ENCODE assay signal across 15 cellular contexts in the genomic region with DNA sequence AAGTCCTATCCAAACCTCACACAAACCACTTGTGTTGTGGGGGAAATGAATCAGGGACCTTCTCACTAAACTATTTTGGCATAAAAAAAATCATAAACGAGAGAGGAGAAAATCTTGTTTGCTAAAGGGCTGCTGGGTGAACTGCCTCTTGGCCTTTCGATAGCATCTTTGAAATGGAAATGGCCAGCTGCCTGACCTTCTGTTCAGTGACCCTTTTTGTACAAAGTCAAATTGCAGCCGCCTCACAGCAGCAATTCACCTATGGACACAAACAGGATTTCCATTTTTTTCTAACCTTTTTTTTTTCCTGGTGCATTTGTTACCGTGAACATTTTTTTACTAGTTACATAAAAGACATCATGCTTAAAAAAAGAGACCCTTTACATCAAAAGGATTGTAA.
DNase-seq lines count a peak whose midpoint lies in the region; TF ChIP-seq lines count a peak whose summit lies in the region.
"Had no signal": no experiment of that assay in that cellular context is flagged by ENCODE, and none has a peak within 500 bp of the region (broad histone marks: within the 10 kb centered on the region; RNA-seq: fewer than 3 reads in every experiment).

No MANE protein-coding gene starts in this region.

- H3K27me3 Mint-ChIP-seq in neural crest cell (ENCODE audit: low read depth): no peaks in the 10 kb centered on the region
- peaks cover 7% of the 10 kb centered on the region for H3K27me3 Mint-ChIP-seq in activated naive CD4-positive, alpha-beta T cell treated with anti-CD3 and anti-CD28 coated beads, Interleukin-2, amount 10 ng/mL, durations not matched to agents 7 days and 5 days
- H3K27me3 Mint-ChIP-seq: CD4-positive, CD25-positive, alpha-beta regulatory T cell had no signal

- peak overlapping the region; percentile 24 for H3K27ac Mint-ChIP-seq in neural crest cell (ENCODE audit: unreplicated experiment)
- no peak overlapping the region for H3K27ac Mint-ChIP-seq in activated naive CD4-positive, alpha-beta T cell treated with anti-CD3 and anti-CD28 coated beads, Interleukin-2, amount 10 ng/mL, durations not matched to agents 7 days and 5 days
- H3K27ac Mint-ChIP-seq: B cell; CD8-positive, alpha-beta T cell; H9 had no signal

- no peak for TF ChIP-seq CTCF in neural crest cell (conservative IDR thresholded peaks at IDR 0.05)

- DNase-seq in NCI-H2227 (lab: John Stamatoyannopoulos, UW; ENCODE audit: unreplicated experiment) (peak; percentile 42), NCI-H2227 treated with DMSO at 0.1 percent for 48 hours (lab: John Stamatoyannopoulos, UW) (no peak), NCI-H146 treated with DMSO at 0.1 percent for 48 hours (lab: John Stamatoyannopoulos, UW; ENCODE audit: unreplicated experiment) (peak; percentile 14), neural crest cell (ENCODE audit: low read depth, low spot score) (no peak), NOMO-1 treated with DMSO at 0.1 percent for 48 hours (lab: John Stamatoyannopoulos, UW; ENCODE audit: unreplicated experiment) (no peak)
- DNase-seq in activated naive CD4-positive, alpha-beta T cell treated with anti-CD3 and anti-CD28 coated beads, Interleukin-2, amount 10 ng/mL, durations not matched to agents 7 days and 5 days: no peak
- DNase-seq: CD4-positive, CD25-positive, alpha-beta regulatory T cell; CD8-positive, alpha-beta T cell; DMS 273 treated with DMSO at 0.1 percent for 48 hours; DMS79; EL; GDM1; GM23248; H9 had no signal

- H3K36me3 Mint-ChIP-seq in neural crest cell (ENCODE audit: low read depth): no peaks in the 10 kb centered on the region
- no peaks in the 10 kb centered on the region for H3K36me3 Mint-ChIP-seq in activated naive CD4-positive, alpha-beta T cell treated with anti-CD3 and anti-CD28 coated beads, Interleukin-2, amount 10 ng/mL, durations not matched to agents 7 days and 5 days
- H3K36me3 Mint-ChIP-seq: CD4-positive, CD25-positive, alpha-beta regulatory T cell; CD8-positive, alpha-beta T cell had no signal

- H3K4me1 Mint-ChIP-seq in neural crest cell: peaks cover 48% of the 10 kb centered on the region
- no peaks in the 10 kb centered on the region for H3K4me1 Mint-ChIP-seq in activated naive CD4-positive, alpha-beta T cell treated with anti-CD3 and anti-CD28 coated beads, Interleukin-2, amount 10 ng/mL, durations not matched to agents 7 days and 5 days
- H3K4me1 Mint-ChIP-seq: B cell; CD4-positive, CD25-positive, alpha-beta regulatory T cell had no signal

- H3K4me3 Mint-ChIP-seq in neural crest cell: peak overlapping the region; percentile 5
- H3K4me3 Mint-ChIP-seq in activated naive CD4-positive, alpha-beta T cell treated with anti-CD3 and anti-CD28 coated beads, Interleukin-2, amount 10 ng/mL, durations not matched to agents 7 days and 5 days: no peak overlapping the region
- H3K4me3 Mint-ChIP-seq: B cell; CD4-positive, CD25-positive, alpha-beta regulatory T cell; CD8-positive, alpha-beta T cell; H9 had no signal

- peaks cover 3% of the 10 kb centered on the region for H3K9me3 Mint-ChIP-seq in neural crest cell
- no peaks in the 10 kb centered on the region for H3K9me3 Mint-ChIP-seq in activated naive CD4-positive, alpha-beta T cell treated with anti-CD3 and anti-CD28 coated beads, Interleukin-2, amount 10 ng/mL, durations not matched to agents 7 days and 5 days
- H3K9me3 Mint-ChIP-seq: CD8-positive, alpha-beta T cell; H9 had no signal

- CTCF ChIA-PET in activated naive CD4-positive, alpha-beta T cell treated with anti-CD3 and anti-CD28 coated beads, Interleukin-2, amount 10 ng/mL, durations not matched to agents 7 days and 5 days (lab: Charles Lee): no interaction called here

Comparison
In these comparisons a context has a peak if more than half of its experiments do, and no peak if none do; other contexts are left out.
1. DNase-seq: peak in NCI-H2227 (single experiment) and NCI-H146 treated with DMSO at 0.1 percent for 48 hours (single experiment); none in NCI-H2227 treated with DMSO at 0.1 percent for 48 hours (single experiment), neural crest cell (single experiment), activated naive CD4-positive, alpha-beta T cell treated with anti-CD3 and anti-CD28 coated beads, Interleukin-2, amount 10 ng/mL, durations not matched to agents 7 days and 5 days (single experiment) and NOMO-1 treated with DMSO at 0.1 percent for 48 hours (single experiment).